Comparison of ENCODE assay signal across 34 cellular contexts in the genomic region with DNA sequence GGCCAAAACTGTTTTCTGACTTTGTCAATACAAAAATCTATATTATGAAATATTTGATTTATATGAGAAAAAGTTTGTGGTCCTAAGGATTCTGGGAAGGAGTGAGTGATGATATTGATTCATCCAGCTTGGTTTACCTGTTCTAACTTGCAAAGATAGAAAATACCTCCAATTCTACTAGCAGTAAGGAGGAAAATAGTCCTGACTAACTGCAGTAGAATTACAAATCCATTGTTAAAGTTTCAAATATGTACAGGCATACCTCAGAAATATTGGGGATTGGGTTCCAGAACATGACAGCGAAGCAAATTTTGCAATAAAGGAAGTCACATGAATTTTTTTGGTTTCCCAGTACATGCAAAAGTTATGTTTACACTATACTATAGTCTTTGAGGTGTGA.
"Had no signal": no experiment of that assay in that cellular context is flagged by ENCODE, and none has a peak within 500 bp of the region (broad histone marks: within the 10 kb centered on the region; RNA-seq: fewer than 3 reads in every experiment).

No MANE protein-coding gene starts in this region.

- H3K36me3 ChIP-seq: brain microvascular endothelial cell, cardiac muscle cell, colonic mucosa, esophagus muscularis mucosa, gastroesophageal sphincter, heart right ventricle, WERI-Rb-1 had no signal

- H3K27me3 Mint-ChIP-seq: activated CD8-positive, alpha-beta T cell treated with anti-CD3 and anti-CD28 coated beads for 36 hours; activated naive CD8-positive, alpha-beta T cell; activated T-helper 17 cell treated with anti-CD3 and anti-CD28 coated beads, Interleukin-2, amount 50 U/mL, for 72 hours; T-helper 17 cell had no signal

- H3K4me3 ChIP-seq: cardiac muscle cell, colonic mucosa, esophagus muscularis mucosa, gastroesophageal sphincter, heart right ventricle had no signal

- DNase-seq: activated B cell treated with CpG ODN at 0.5 μM for 24 hours; activated CD4-positive, alpha-beta T cell treated with anti-CD3 and anti-CD28 coated beads for 48 hours; activated CD4-positive, alpha-beta T cell treated with anti-CD3 and anti-CD28 coated beads, Interleukin-2, amount 50 U/mL, for 1 hour; activated CD4-positive, alpha-beta T cell treated with anti-CD3 and anti-CD28 coated beads, Interleukin-2, amount 50 U/mL, for 48 hours; activated CD8-positive, alpha-beta memory T cell treated with anti-CD3 and anti-CD28 coated beads for 24 hours; activated CD8-positive, alpha-beta T cell treated with anti-CD3 and anti-CD28 coated beads for 36 hours; activated effector memory CD4-positive, alpha-beta T cell treated with Interleukin-2 at 50 U/mL for 16 hours; activated gamma-delta T cell treated with Interleukin-2 at 50 U/mL for 16 hours; activated naive CD4-positive, alpha-beta T cell treated with anti-CD3 and anti-CD28 coated beads, Interleukin-2, amount 50 U/mL, for 16 hours; activated naive CD4-positive, alpha-beta T cell treated with Interleukin-2 at 50 U/mL for 16 hours; activated T-cell treated with anti-CD3 and anti-CD28 coated beads, Interleukin-2, amount 50 U/mL, for 4 hours; amniotic stem cell; anterior cingulate cortex; brain microvascular endothelial cell; central memory CD4-positive, alpha-beta T cell; cerebellar nuclear complex; colonic mucosa; effector CD8-positive, alpha-beta T cell; erythroblast; foreskin melanocyte; heart right ventricle; T-helper 1 cell; T-helper 17 cell; T1000; WERI-Rb-1 had no signal

- H3K4me1 Mint-ChIP-seq: activated B cell treated with CpG ODN at 0.5 μM for 24 hours; activated T-helper 17 cell treated with anti-CD3 and anti-CD28 coated beads, Interleukin-2, amount 50 U/mL, for 72 hours; T-helper 17 cell had no signal

- H3K4me3 Mint-ChIP-seq: activated B cell treated with CpG ODN at 0.5 μM for 24 hours; activated CD8-positive, alpha-beta T cell treated with anti-CD3 and anti-CD28 coated beads for 36 hours; activated naive CD8-positive, alpha-beta T cell; activated T-cell treated with anti-CD3 and anti-CD28 coated beads, Interleukin-2, amount 50 U/mL, for 4 hours; activated T-helper 17 cell treated with anti-CD3 and anti-CD28 coated beads, Interleukin-2, amount 50 U/mL, for 72 hours; T-helper 17 cell; T-helper 2 cell treated with Interferon-gamma antibody and Interleukin-4, amounts not matched to agents 5 μg/mL and 100 μg/mL, for 36 hours had no signal

- H3K9me3 Mint-ChIP-seq: activated B cell treated with CpG ODN at 0.5 μM for 24 hours; activated CD8-positive, alpha-beta T cell treated with anti-CD3 and anti-CD28 coated beads for 36 hours; activated T-helper 17 cell treated with anti-CD3 and anti-CD28 coated beads, Interleukin-2, amount 50 U/mL, for 72 hours; T-helper 2 cell treated with Interferon-gamma antibody and Interleukin-4, amounts not matched to agents 5 μg/mL and 100 μg/mL, for 36 hours had no signal

- H3K36me3 Mint-ChIP-seq: activated naive CD8-positive, alpha-beta T cell had no signal

- H3K27me3 ChIP-seq: brain microvascular endothelial cell, cardiac muscle cell, colonic mucosa, esophagus muscularis mucosa, gastroesophageal sphincter had no signal

- H3K27ac Mint-ChIP-seq: activated B cell treated with CpG ODN at 0.5 μM for 24 hours; activated CD8-positive, alpha-beta T cell treated with anti-CD3 and anti-CD28 coated beads for 36 hours; activated naive CD8-positive, alpha-beta T cell; activated T-helper 17 cell treated with anti-CD3 and anti-CD28 coated beads, Interleukin-2, amount 50 U/mL, for 72 hours; T-helper 17 cell; T-helper 2 cell treated with Interferon-gamma antibody and Interleukin-4, amounts not matched to agents 5 μg/mL and 100 μg/mL, for 36 hours had no signal

- H3K9me3 ChIP-seq: colonic mucosa, esophagus muscularis mucosa, gastroesophageal sphincter, heart right ventricle had no signal

- FAIRE-seq: astrocyte, endometrium, endothelial cell of umbilical vein had no signal

- H3K27ac ChIP-seq: brain microvascular endothelial cell, cardiac muscle cell, colonic mucosa, esophagus muscularis mucosa, gastroesophageal sphincter, heart right ventricle, WERI-Rb-1 had no signal

- H3K4me1 ChIP-seq: colonic mucosa, esophagus muscularis mucosa, gastroesophageal sphincter, heart right ventricle had no signal
